In the genomic region with DNA sequence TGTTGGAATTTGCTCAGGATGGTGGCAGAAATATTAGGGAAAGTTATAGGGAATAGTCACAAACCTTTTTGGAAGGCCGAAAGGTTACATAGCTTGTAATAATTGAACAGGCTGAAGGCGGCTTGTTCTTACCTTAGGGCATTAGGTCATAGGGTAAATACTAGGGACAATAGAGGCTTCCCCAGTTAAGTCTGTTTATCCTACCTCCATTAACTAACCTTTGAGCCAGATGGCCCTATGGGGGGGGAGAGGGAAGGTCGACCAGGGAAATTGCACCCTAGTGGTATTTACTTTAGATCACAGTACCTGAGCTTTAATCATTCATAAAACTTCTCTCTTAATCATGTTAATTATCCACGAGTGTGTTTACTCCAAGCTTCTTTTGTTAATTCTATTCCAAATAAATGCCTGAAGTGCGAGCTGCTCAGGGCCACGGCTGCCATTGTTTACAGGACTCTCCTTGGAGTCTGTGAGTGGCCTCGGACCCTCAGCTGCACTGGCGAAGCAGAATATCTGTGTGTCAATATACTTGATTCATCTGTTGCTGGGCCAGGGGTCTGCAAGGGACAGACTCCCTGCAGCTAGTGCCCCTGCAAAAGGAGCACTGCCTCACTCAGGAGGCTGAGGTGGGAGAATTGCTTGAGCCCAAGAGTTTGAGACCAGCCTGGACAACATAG, we compare ENCODE assay signal across 17 cellular contexts. TPM values are rescaled to one million over a fixed set of nuclear protein-coding genes. Genes with fewer than 3 reads are reported as not detected.
A peak's percentile ranks its signal among the peaks of the same experiment; 100 is the strongest.
DNase-seq lines count a peak whose midpoint lies in the region; ATAC-seq and TF ChIP-seq lines count a peak whose summit lies in the region.
"Had no signal": no experiment of that assay in that cellular context is flagged by ENCODE, and none has a peak within 500 bp of the region (broad histone marks: within the 10 kb centered on the region; RNA-seq: fewer than 3 reads in every experiment).

No MANE protein-coding gene starts in this region.

- no peaks in the 10 kb centered on the region for H3K9me2 ChIP-seq in hepatocyte (replicated peaks; ENCODE audit: insufficient read depth)

- peaks cover 57% of the 10 kb centered on the region for H3K4me1 ChIP-seq in Caco-2
- peaks cover 5% of the 10 kb centered on the region for H3K4me1 ChIP-seq in hepatocyte (ENCODE audit: insufficient read depth)
- H3K4me1 ChIP-seq: BLaER1 treated with 17β-estradiol and CSF1 and Interleukin-3, amounts not matched to agents 10 nM and 100 nM had no signal

- no peaks in the 10 kb centered on the region for H3K36me3 ChIP-seq in Caco-2 (ENCODE audit: control insufficient read depth, insufficient read depth, low read length)
- H3K36me3 ChIP-seq in hepatocyte (replicated peaks; ENCODE audit: insufficient read depth, low read depth): no peaks in the 10 kb centered on the region
- H3K36me3 ChIP-seq: BLaER1 treated with 17β-estradiol and CSF1 and Interleukin-3, amounts not matched to agents 10 nM and 100 nM had no signal

- no peak overlapping the region for H3K4me2 ChIP-seq in hepatocyte
- H3K4me2 ChIP-seq: BLaER1 treated with 17β-estradiol and CSF1 and Interleukin-3, amounts not matched to agents 10 nM and 100 nM had no signal

- DNase-seq in Caco-2 (peak; percentile 62 to 66), DMS53 (lab: John Stamatoyannopoulos, UW) (peak; percentile 85), NCI-H748 (lab: John Stamatoyannopoulos, UW; ENCODE audit: unreplicated experiment) (peak; percentile 77), hepatocyte (ENCODE audit: low spot score) (no peak), NCI-H1694 treated with DMSO at 0.1 percent for 48 hours (lab: John Stamatoyannopoulos, UW) (no peak), GM19238 (ENCODE audit: insufficient read length, low spot score) (no peak)
- DNase-seq: CD8-positive, alpha-beta T cell; GDM1; NCI-H1694; NCI-H345; NCI-H524 treated with DMSO at 0.1 percent for 48 hours had no signal

- H3K9me3 Mint-ChIP-seq in Caco-2 (ENCODE audit: unreplicated experiment): no peaks in the 10 kb centered on the region
- H3K9me3 Mint-ChIP-seq: CD8-positive, alpha-beta T cell had no signal

- no peak for ATAC-seq in GM19395 (IDR thresholded peaks at IDR 0.05; ENCODE audit: unreplicated experiment)
- ATAC-seq: CD8-positive, alpha-beta T cell; GM12878 had no signal

- TF ChIP-seq CTCF in Caco-2 (IDR thresholded peaks at IDR 0.05; ENCODE audit: insufficient read depth in 1 of 2, low read depth in 1 of 2, low read length in 1 of 2, severe bottlenecking in 1 of 2, unreplicated experiment in 1 of 2) (no peak), hepatocyte (IDR thresholded peaks at IDR 0.05; ENCODE audit: poor library complexity) (no peak)

- no peak overlapping the region for H2AFZ ChIP-seq in hepatocyte

- 49% methylated on average over 8 of the region's 8 CpGs for WGBS in hepatocyte (ENCODE audit: low lambda C conversion rate, missing lambda C conversion rate)

- H3K9me3 ChIP-seq in Caco-2: no peaks in the 10 kb centered on the region
- no peaks in the 10 kb centered on the region for H3K9me3 ChIP-seq in hepatocyte (ENCODE audit: low read depth)

- H3K27ac ChIP-seq in hepatocyte: peak overlapping the region; percentile 69
- H3K27ac ChIP-seq: BLaER1 treated with 17β-estradiol and CSF1 and Interleukin-3, amounts not matched to agents 10 nM and 100 nM; SK-N-MC had no signal

- no peaks in the 10 kb centered on the region for H4K20me1 ChIP-seq in hepatocyte (ENCODE audit: insufficient read depth, poor library complexity, severe bottlenecking)
- H4K20me1 ChIP-seq: BLaER1 treated with 17β-estradiol and CSF1 and Interleukin-3, amounts not matched to agents 10 nM and 100 nM had no signal

- no peaks in the 10 kb centered on the region for H3K36me3 Mint-ChIP-seq in Caco-2 (ENCODE audit: insufficient read depth, unreplicated experiment)
- H3K36me3 Mint-ChIP-seq: CD8-positive, alpha-beta T cell had no signal

- POLR2A ChIA-PET in Caco-2 (lab: Charles Lee): no interaction called here

- H3K27me3 ChIP-seq in Caco-2 (replicated peaks; ENCODE audit: control insufficient read depth, insufficient read depth, low read length): no peaks in the 10 kb centered on the region
- no peaks in the 10 kb centered on the region for H3K27me3 ChIP-seq in hepatocyte

- no peaks in the 10 kb centered on the region for H3K79me2 ChIP-seq in hepatocyte

- H3K4me3 ChIP-seq in Caco-2 (ENCODE audit: low read depth, low read length): no peak overlapping the region
- no peak overlapping the region for H3K4me3 ChIP-seq in hepatocyte
- H3K4me3 ChIP-seq: BLaER1 treated with 17β-estradiol and CSF1 and Interleukin-3, amounts not matched to agents 10 nM and 100 nM; GM12878; SK-N-MC had no signal

- intact Hi-C loops in Caco-2 (cut with micrococcal nuclease; ENCODE audit: unreplicated experiment): loop anchor here (10.0 kb wide), 2 partner anchors 117 to 307 kb away; partner anchors contain the start of genes MAGED2 and PFKFB1

- H3K27me3 Mint-ChIP-seq in Caco-2 (ENCODE audit: insufficient read depth, unreplicated experiment): no peaks in the 10 kb centered on the region

- H3K27ac Mint-ChIP-seq in Caco-2 (ENCODE audit: unreplicated experiment): no peak overlapping the region
- H3K27ac Mint-ChIP-seq: CD8-positive, alpha-beta T cell had no signal

- CTCF ChIA-PET in Caco-2 (lab: Charles Lee): interaction anchor here (0.6 to 1.4 kb wide), 2 partner anchors 23 to 104 kb away, joined by 4 to 6 read pairs; no protein-coding TSS in a partner anchor

- H3K4me3 Mint-ChIP-seq in Caco-2 (ENCODE audit: unreplicated experiment): no peak overlapping the region
- H3K4me3 Mint-ChIP-seq: CD8-positive, alpha-beta T cell had no signal

- H3K4me1 Mint-ChIP-seq in Caco-2 (ENCODE audit: low read depth, unreplicated experiment): no peaks in the 10 kb centered on the region

- BruUV-seq in Caco-2 (replicated peaks; lab: Mats Ljungman, UMichigan): no TSS peak

RNA-seq across cellular contexts. Expression of gene PAGE2, which starts 22.9 kb away (rescaled TPM):
- total RNA-seq in Caco-2 (2022): not detected in 2 replicates
- not detected in 2 replicates for total RNA-seq in hepatocyte
- polyA plus RNA-seq in hepatocyte: not detected in 2 replicates
- total RNA-seq: CD8-positive, alpha-beta T cell; GM12878; M059J had no signal

RNA-seq across cellular contexts. Expression of gene PAGE2B, which starts 36.9 kb away (rescaled TPM):
- total RNA-seq in Caco-2 (2022): not detected in 2 replicates
- not detected in 2 replicates for total RNA-seq in hepatocyte
- 0.45 TPM in 1 of 2 replicates, not detected in the other for polyA plus RNA-seq in hepatocyte
- total RNA-seq: CD8-positive, alpha-beta T cell; GM12878; M059J; RPMI7951 had no signal

Comparison
In these comparisons a context has a peak if more than half of its experiments do, and no peak if none do; other contexts are left out.
1. DNase-seq: peak in Caco-2 (2 of 2), DMS53 (single experiment) and NCI-H748 (single experiment); none in hepatocyte (single experiment), NCI-H1694 treated with DMSO at 0.1 percent for 48 hours (single experiment) and GM19238 (single experiment).